18 cellular contexts compared by ENCODE assay signal in the genomic region with DNA sequence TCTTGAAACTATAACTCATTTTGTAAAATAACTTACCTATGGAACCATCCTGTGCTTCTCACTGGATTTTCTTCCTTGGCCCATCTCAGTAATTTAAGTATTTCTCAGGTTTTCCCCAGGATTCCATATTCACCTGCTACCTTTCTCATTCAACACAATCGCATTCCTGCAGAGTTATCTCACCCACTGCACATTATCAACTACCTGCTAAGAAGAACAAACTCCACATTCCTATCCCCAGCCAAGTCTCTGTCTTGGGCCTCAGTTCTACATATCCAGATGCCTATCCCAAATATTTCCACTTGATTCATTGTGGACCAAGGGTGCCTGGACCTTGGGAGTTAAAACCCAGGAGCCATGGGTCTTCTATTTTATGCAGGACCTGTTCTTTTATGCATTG.
"Had no signal": no experiment of that assay in that cellular context is flagged by ENCODE, and none has a peak within 500 bp of the region (broad histone marks: within the 10 kb centered on the region; RNA-seq: fewer than 3 reads in every experiment).

No MANE protein-coding gene starts in this region.

- H3K27me3 ChIP-seq: dorsolateral prefrontal cortex, gastrocnemius medialis, heart right ventricle, right atrium auricular region, tibial nerve, vagina had no signal

- H3K36me3 ChIP-seq: gastrocnemius medialis, heart right ventricle, right atrium auricular region, tibial nerve, vagina had no signal

- ATAC-seq: gastrocnemius medialis; heart right ventricle; left ventricle myocardium superior; natural killer cell treated with Interleukin-12 subunit alpha and Interleukin-12 subunit beta and Interleukin-15 and Interleukin-18, amount 100 ng/mL, for 72 hours had no signal

- H3K9me3 Mint-ChIP-seq: activated naive CD4-positive, alpha-beta T cell treated with anti-CD3 and anti-CD28 coated beads for 36 hours; activated T-helper 2 cell treated with anti-CD3 and anti-CD28 coated beads, Interferon-gamma antibody, Interleukin-2, Interleukin-4, amounts not matched to agents 10 μg/mL and 5 μg/mL and 100 μg/mL, durations not matched to agents 14 hours and 24 hours and 36 hours; natural killer cell treated with Interleukin-12 subunit alpha and Interleukin-12 subunit beta and Interleukin-15 and Interleukin-18, amount 100 ng/mL, for 72 hours had no signal

- DNase-seq: activated CD4-positive, alpha-beta T cell treated with anti-CD3 and anti-CD28 coated beads, Interleukin-2, amount 50 U/mL, for 48 hours; activated naive CD4-positive, alpha-beta T cell treated with anti-CD3 and anti-CD28 coated beads for 36 hours; dorsolateral prefrontal cortex; gastrocnemius medialis; heart right ventricle; kidney; left ventricle myocardium superior; posterior cingulate gyrus; stimulated activated CD4-positive, alpha-beta T cell treated with anti-CD3 and anti-CD28 coated beads, Interleukin-2, amount 100 ng/mL, for 48 hours; stimulated activated naive CD4-positive, alpha-beta T cell treated with Interleukin-2 at 50 U/mL for 16 hours; substantia nigra; T1000 had no signal

- H3K4me3 Mint-ChIP-seq: activated naive CD4-positive, alpha-beta T cell treated with anti-CD3 and anti-CD28 coated beads for 36 hours; natural killer cell treated with Interleukin-12 subunit alpha and Interleukin-12 subunit beta and Interleukin-15 and Interleukin-18, amount 100 ng/mL, for 72 hours had no signal

- H3K27ac Mint-ChIP-seq: activated naive CD4-positive, alpha-beta T cell treated with anti-CD3 and anti-CD28 coated beads for 36 hours; activated T-helper 2 cell treated with anti-CD3 and anti-CD28 coated beads, Interferon-gamma antibody, Interleukin-2, Interleukin-4, amounts not matched to agents 10 μg/mL and 5 μg/mL and 100 μg/mL, durations not matched to agents 14 hours and 24 hours and 36 hours; natural killer cell treated with Interleukin-12 subunit alpha and Interleukin-12 subunit beta and Interleukin-15 and Interleukin-18, amount 100 ng/mL, for 72 hours had no signal

- H3K4me3 ChIP-seq: dorsolateral prefrontal cortex, gastrocnemius medialis, heart right ventricle, right atrium auricular region, tibial nerve, vagina had no signal

- H3K36me3 Mint-ChIP-seq: natural killer cell treated with Interleukin-12 subunit alpha and Interleukin-12 subunit beta and Interleukin-15 and Interleukin-18, amount 100 ng/mL, for 72 hours had no signal

- H3K27ac ChIP-seq: dorsolateral prefrontal cortex, gastrocnemius medialis, heart right ventricle, right atrium auricular region, tibial nerve, vagina, VCaP had no signal
